1 cellular context compared by ENCODE assay signal in genomic region chr15:80831192-80831591, GRCh38.
TF ChIP-seq lines count a peak whose summit lies in the region.

No MANE protein-coding gene starts in this region.

TF ChIP-seq in H1, 55 proteins besides CTCF, POLR2A, EP300 and RAD21:
- no peak for TF ChIP-seq JUND (IDR thresholded peaks at IDR 0.05; ENCODE audit: low read length)
- TF ChIP-seq NRF1 (IDR thresholded peaks at IDR 0.05; ENCODE audit: low read depth, low read length) = no peak
- no peak for TF ChIP-seq YY1 (IDR thresholded peaks at IDR 0.05; ENCODE audit: low read depth, low read length)
- TF ChIP-seq ASH2L (IDR thresholded peaks at IDR 0.05; ENCODE audit: low read length) = no peak
- no peak for TF ChIP-seq BCL11A (IDR thresholded peaks at IDR 0.05; ENCODE audit: low read depth in 2 of 2, low read length in 2 of 2)
- no peak for TF ChIP-seq POU5F1 (IDR thresholded peaks at IDR 0.05; ENCODE audit: low read depth, low read length)
- TF ChIP-seq HDAC2 (IDR thresholded peaks at IDR 0.05; ENCODE audit: borderline replicate concordance in 1 of 2, low read depth in 2 of 2, low read length in 2 of 2) = no peak
- no peak for TF ChIP-seq SP2 (IDR thresholded peaks at IDR 0.05; ENCODE audit: low read length)
